25 cellular contexts compared by ENCODE assay signal in the genomic region with DNA sequence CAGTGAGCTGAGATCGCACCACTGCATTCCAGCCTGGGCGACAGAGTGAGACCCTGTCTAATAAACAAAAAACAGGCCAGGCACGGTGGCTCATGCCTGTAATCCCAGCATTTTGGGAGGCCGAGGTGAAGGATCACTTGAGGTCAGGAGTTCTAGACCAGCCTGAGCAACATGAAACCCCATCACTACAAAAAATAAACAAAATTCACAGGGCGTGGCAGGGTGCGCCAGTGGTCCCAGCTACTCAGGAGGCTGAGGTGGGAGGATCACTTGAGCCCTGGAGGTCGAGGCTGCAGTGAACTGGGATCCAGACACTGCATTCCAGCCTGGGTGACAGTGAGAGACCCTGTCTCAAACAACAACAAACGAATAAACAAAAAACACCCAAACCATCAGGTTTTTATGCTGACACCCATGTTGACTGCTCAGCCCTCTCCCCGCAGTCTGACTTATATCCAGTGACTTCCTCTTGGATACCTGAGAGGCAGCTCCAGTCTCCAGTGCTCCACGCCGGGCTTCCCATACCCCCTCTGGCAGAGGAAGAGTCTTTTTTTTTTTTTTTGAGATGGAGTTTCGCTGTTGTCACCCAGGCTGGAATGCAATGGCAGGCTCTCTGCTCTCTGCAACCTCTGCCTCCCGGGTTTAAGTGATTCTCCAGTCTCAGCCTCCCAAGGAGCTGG.
"Had no signal": no experiment of that assay in that cellular context is flagged by ENCODE, and none has a peak within 500 bp of the region (broad histone marks: within the 10 kb centered on the region; RNA-seq: fewer than 3 reads in every experiment).

No MANE protein-coding gene starts in this region.

- FAIRE-seq: colon, endothelial cell of umbilical vein, frontal cortex, TTC549 had no signal

- H3K36me3 Mint-ChIP-seq: activated naive CD4-positive, alpha-beta T cell treated with anti-CD3 and anti-CD28 coated beads, Interleukin-2, amount 50 U/mL, for 72 hours; immature natural killer cell; natural killer cell treated with Interleukin-12 subunit alpha and Interleukin-12 subunit beta and Interleukin-15 and Interleukin-18, amount 100 ng/mL, for 72 hours; stimulated activated naive B cell treated with anti-CD40 and anti-IgM and Interleukin-4, amounts not matched to agents 10 μg/mL and 1 μg/mL and 100 μg/mL, for 72 hours had no signal

- H3K27ac Mint-ChIP-seq: activated CD8-positive, alpha-beta T cell treated with anti-CD3 and anti-CD28 coated beads, Interleukin-2, amount 10 ng/mL, durations not matched to agents 7 days and 5 days; activated naive CD4-positive, alpha-beta T cell treated with anti-CD3 and anti-CD28 coated beads, Interleukin-2, amount 50 U/mL, for 72 hours; activated T-helper 1 cell treated with anti-CD3 and anti-CD28 coated beads, Interleukin-12 subunit alpha, Interleukin-12 subunit beta, Interleukin-2, Interleukin-4 antibody, amounts not matched to agents 30 ng/mL and 10 ng/mL and 1 ng/mL, durations not matched to agents 14 hours and 24 hours and 36 hours; immature natural killer cell; mesothelial cell of epicardium; natural killer cell treated with Interleukin-12 subunit alpha and Interleukin-12 subunit beta and Interleukin-15 and Interleukin-18, amount 100 ng/mL, for 72 hours had no signal

- ATAC-seq: activated CD8-positive, alpha-beta T cell treated with anti-CD3 and anti-CD28 coated beads, Interleukin-2, amount 10 ng/mL, durations not matched to agents 7 days and 5 days; left lung; natural killer cell treated with Interleukin-12 subunit alpha and Interleukin-12 subunit beta and Interleukin-15 and Interleukin-18, amount 100 ng/mL, for 72 hours; right cardiac atrium had no signal

- H3K27ac ChIP-seq: brain microvascular endothelial cell, esophagus muscularis mucosa, hepatocyte, left lung, ovary, vagina, WERI-Rb-1 had no signal

- H3K9me3 Mint-ChIP-seq: activated naive CD4-positive, alpha-beta T cell treated with anti-CD3 and anti-CD28 coated beads, Interleukin-2, amount 50 U/mL, for 72 hours; activated T-helper 1 cell treated with anti-CD3 and anti-CD28 coated beads, Interleukin-12 subunit alpha, Interleukin-12 subunit beta, Interleukin-2, Interleukin-4 antibody, amounts not matched to agents 30 ng/mL and 10 ng/mL and 1 ng/mL, durations not matched to agents 14 hours and 24 hours and 36 hours; effector memory CD8-positive, alpha-beta T cell; immature natural killer cell; mesothelial cell of epicardium; natural killer cell treated with Interleukin-12 subunit alpha and Interleukin-12 subunit beta and Interleukin-15 and Interleukin-18, amount 100 ng/mL, for 72 hours; stimulated activated naive B cell treated with anti-CD40 and anti-IgM and Interleukin-4, amounts not matched to agents 10 μg/mL and 1 μg/mL and 100 μg/mL, for 72 hours had no signal

- H2AFZ ChIP-seq: hepatocyte had no signal

- H3K79me2 ChIP-seq: hepatocyte had no signal

- H3K36me3 ChIP-seq: ovary, WERI-Rb-1 had no signal

- H3K9me3 ChIP-seq: ascending aorta, esophagus muscularis mucosa, left lung, ovary, vagina had no signal

- DNase-seq: activated CD8-positive, alpha-beta T cell treated with anti-CD3 and anti-CD28 coated beads, Interleukin-2, amount 10 ng/mL, durations not matched to agents 7 days and 5 days; activated gamma-delta T cell treated with Interleukin-2 at 50 U/mL for 16 hours; brain microvascular endothelial cell; glutamatergic neuron; kidney glomerular epithelial cell; WERI-Rb-1 had no signal

- H3K4me2 ChIP-seq: hepatocyte had no signal

- H3K27me3 ChIP-seq: ascending aorta, brain microvascular endothelial cell, esophagus muscularis mucosa, hepatocyte, ovary, vagina had no signal

- H3K4me3 Mint-ChIP-seq: activated CD8-positive, alpha-beta T cell treated with anti-CD3 and anti-CD28 coated beads, Interleukin-2, amount 10 ng/mL, durations not matched to agents 7 days and 5 days; activated T-helper 1 cell treated with anti-CD3 and anti-CD28 coated beads, Interleukin-12 subunit alpha, Interleukin-12 subunit beta, Interleukin-2, Interleukin-4 antibody, amounts not matched to agents 30 ng/mL and 10 ng/mL and 1 ng/mL, durations not matched to agents 14 hours and 24 hours and 36 hours; immature natural killer cell; mesothelial cell of epicardium; natural killer cell treated with Interleukin-12 subunit alpha and Interleukin-12 subunit beta and Interleukin-15 and Interleukin-18, amount 100 ng/mL, for 72 hours had no signal

- H3K4me3 ChIP-seq: ascending aorta, esophagus muscularis mucosa, hepatocyte, left lung, lung, ovary, vagina had no signal

- H3K4me1 Mint-ChIP-seq: immature natural killer cell had no signal
